Comparison of ENCODE assay signal across 9 cellular contexts in the genomic region with DNA sequence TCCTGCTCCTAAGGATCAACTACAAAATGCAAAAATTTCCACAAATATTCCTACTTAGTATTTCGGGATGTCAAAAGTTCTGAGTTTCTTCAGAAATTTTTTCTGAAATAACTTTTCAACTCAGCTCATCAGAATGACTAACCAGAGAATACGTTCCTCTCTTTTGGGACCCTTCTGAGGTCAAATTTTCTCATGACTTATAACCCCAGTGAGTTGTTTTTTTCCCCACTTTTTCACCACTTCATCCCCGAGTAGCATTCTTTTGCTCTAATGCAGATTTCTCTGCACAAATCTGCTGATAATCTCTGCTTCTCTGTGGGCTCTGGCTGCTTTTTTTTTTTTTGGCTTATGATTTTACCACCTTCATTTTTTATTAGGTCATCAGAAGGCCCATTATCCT. TPM values are rescaled to one million over a fixed set of nuclear protein-coding genes. Genes with fewer than 3 reads are reported as not detected.
DNase-seq lines count a peak whose midpoint lies in the region; ATAC-seq and TF ChIP-seq lines count a peak whose summit lies in the region.
"Had no signal": no experiment of that assay in that cellular context is flagged by ENCODE, and none has a peak within 500 bp of the region (broad histone marks: within the 10 kb centered on the region; RNA-seq: fewer than 3 reads in every experiment).

No MANE protein-coding gene starts in this region.

- POLR2A ChIA-PET in CD4-positive, alpha-beta memory T cell (lab: Charles Lee; ENCODE audit: partially characterized antibody) = interaction anchor here (1.0 to 13.2 kb wide), 2 partner anchors 38 to 52 kb away, joined by 3 to 249 read pairs; a partner anchor contains a TSS

- H3K36me3 Mint-ChIP-seq in CD4-positive, alpha-beta memory T cell = peaks cover 0 to 5% of the 10 kb centered on the region in 2 donors

- no peak for DNase-seq in CD4-positive, alpha-beta memory T cell
- DNase-seq in colonic mucosa (no peak), osteoblast (ENCODE audit: insufficient read length, low spot score, missing footprints) (peak; percentile 63), NAMALWA (ENCODE audit: low spot score) (no peak)
- DNase-seq: activated naive CD4-positive, alpha-beta T cell treated with anti-CD3 and anti-CD28 coated beads for 36 hours; mammary epithelial cell had no signal

- CTCF ChIA-PET in CD4-positive, alpha-beta memory T cell (lab: Charles Lee; ENCODE audit: partially characterized antibody) = interaction anchor here (0.7 to 1.3 kb wide), 2 partner anchors 9 to 42 kb away, joined by 3 to 6 read pairs; a partner anchor contains a TSS

- H3K4me1 ChIP-seq in CD4-positive, alpha-beta memory T cell (ENCODE audit: insufficient read depth, low read length) = peaks cover 83% of the 10 kb centered on the region
- H3K4me1 ChIP-seq in colonic mucosa (peaks cover 24% of the 10 kb centered on the region), osteoblast (ENCODE audit: insufficient read depth, low read length) (peaks cover 16% of the 10 kb centered on the region)

- peaks cover 32% of the 10 kb centered on the region for H3K79me2 ChIP-seq in osteoblast (ENCODE audit: insufficient read depth, low read length)

- H4K20me1 ChIP-seq in osteoblast (ENCODE audit: insufficient read depth, low read length) = no peaks in the 10 kb centered on the region

- no peak for TF ChIP-seq CTCF in colonic mucosa (IDR thresholded peaks at IDR 0.05)
- TF ChIP-seq CTCF in osteoblast (IDR thresholded peaks at IDR 0.05; ENCODE audit: extremely low read depth, low read depth, low read length) = no peak

- H3K4me1 Mint-ChIP-seq in CD4-positive, alpha-beta memory T cell = peaks cover 65 to 94% (median 82%) of the 10 kb centered on the region in 4 donors

- H3K27me3 ChIP-seq in CD4-positive, alpha-beta memory T cell (ENCODE audit: insufficient read depth, low read length) = no peaks in the 10 kb centered on the region
- H3K27me3 ChIP-seq in colonic mucosa (no peaks in the 10 kb centered on the region), osteoblast (ENCODE audit: insufficient read depth, low read length) (no peaks in the 10 kb centered on the region)

- peak overlapping the region; percentile 79 to 97 (median 91) for H3K27ac Mint-ChIP-seq in CD4-positive, alpha-beta memory T cell

- no peak overlapping the region for H3K9ac ChIP-seq in colonic mucosa (ENCODE audit: low read depth in 2 of 2, low read length in 2 of 2)

- H3K4me3 ChIP-seq in CD4-positive, alpha-beta memory T cell (ENCODE audit: low read length in 2 of 2) = peak overlapping the region in 1 of 2 donors; percentile 23
- H3K4me3 ChIP-seq in colonic mucosa = no peak overlapping the region
- H3K4me3 ChIP-seq in osteoblast (ENCODE audit: insufficient read depth, low read length) = no peak overlapping the region

- H3K4me2 ChIP-seq in osteoblast (ENCODE audit: insufficient read depth, low read length) = peak overlapping the region; percentile 61

- H3K36me3 ChIP-seq in CD4-positive, alpha-beta memory T cell (ENCODE audit: insufficient read depth, low read length) = no peaks in the 10 kb centered on the region
- H3K36me3 ChIP-seq in colonic mucosa (no peaks in the 10 kb centered on the region), osteoblast (ENCODE audit: insufficient read depth, low read length) (no peaks in the 10 kb centered on the region)

- H3K27me3 Mint-ChIP-seq in CD4-positive, alpha-beta memory T cell = no peaks in the 10 kb centered on the region

- no peaks in the 10 kb centered on the region for H3K9me3 ChIP-seq in CD4-positive, alpha-beta memory T cell (ENCODE audit: control insufficient read depth in 1 of 2, low read length in 2 of 2)
- H3K9me3 ChIP-seq in colonic mucosa (no peaks in the 10 kb centered on the region), osteoblast (ENCODE audit: low read depth, low read length) (no peaks in the 10 kb centered on the region)

- ATAC-seq in GM21528 (IDR thresholded peaks at IDR 0.05; ENCODE audit: low FRiP score, unreplicated experiment) (peak; percentile 1), GM21619 (IDR thresholded peaks at IDR 0.05; ENCODE audit: unreplicated experiment) (no peak), HG03097 (IDR thresholded peaks at IDR 0.05; ENCODE audit: low FRiP score, unreplicated experiment) (no peak)

- H2AFZ ChIP-seq in osteoblast (ENCODE audit: low read length) = no peak overlapping the region

- H3K27ac ChIP-seq in CD4-positive, alpha-beta memory T cell (ENCODE audit: low read depth, low read length) = peak overlapping the region; percentile 51
- H3K27ac ChIP-seq in colonic mucosa = peak overlapping the region; percentile 71
- no peak overlapping the region for H3K27ac ChIP-seq in osteoblast (ENCODE audit: low read depth, low read length)

- peak overlapping the region in 7 of 8 donors; percentile 20 to 91 (median 69) for H3K4me3 Mint-ChIP-seq in CD4-positive, alpha-beta memory T cell

- H3K9me3 Mint-ChIP-seq in CD4-positive, alpha-beta memory T cell = no peaks in the 10 kb centered on the region
- H3K9me3 Mint-ChIP-seq: activated naive CD4-positive, alpha-beta T cell treated with anti-CD3 and anti-CD28 coated beads for 36 hours had no signal

- intact Hi-C loops in CD4-positive, alpha-beta memory T cell (cut with micrococcal nuclease) = loop anchor here (5.0 kb wide), 1 partner anchor 109 kb away; no protein-coding TSS in a partner anchor
- intact Hi-C loops in colonic mucosa (cut with DNase I) = no loop called here

RNA-seq across cellular contexts. Expression of a gene that starts 41.5 kb away (rescaled TPM):
- 10 to 100 TPM; 31.4 to 31.7 TPM for total RNA-seq in CD4-positive, alpha-beta memory T cell
- 10 to 100 TPM in 1 of 2 donors, 1 to 10 TPM in 1; 7.3 to 26.3 TPM for polyA plus RNA-seq in CD4-positive, alpha-beta memory T cell
- 10 to 100 TPM; 15.3 to 17.1 TPM for total RNA-seq in colonic mucosa
- total RNA-seq in osteoblast = 7.4 and 8.3 TPM in 2 replicates
